ENCODE assay signal across 8 cellular contexts in the genomic region with DNA sequence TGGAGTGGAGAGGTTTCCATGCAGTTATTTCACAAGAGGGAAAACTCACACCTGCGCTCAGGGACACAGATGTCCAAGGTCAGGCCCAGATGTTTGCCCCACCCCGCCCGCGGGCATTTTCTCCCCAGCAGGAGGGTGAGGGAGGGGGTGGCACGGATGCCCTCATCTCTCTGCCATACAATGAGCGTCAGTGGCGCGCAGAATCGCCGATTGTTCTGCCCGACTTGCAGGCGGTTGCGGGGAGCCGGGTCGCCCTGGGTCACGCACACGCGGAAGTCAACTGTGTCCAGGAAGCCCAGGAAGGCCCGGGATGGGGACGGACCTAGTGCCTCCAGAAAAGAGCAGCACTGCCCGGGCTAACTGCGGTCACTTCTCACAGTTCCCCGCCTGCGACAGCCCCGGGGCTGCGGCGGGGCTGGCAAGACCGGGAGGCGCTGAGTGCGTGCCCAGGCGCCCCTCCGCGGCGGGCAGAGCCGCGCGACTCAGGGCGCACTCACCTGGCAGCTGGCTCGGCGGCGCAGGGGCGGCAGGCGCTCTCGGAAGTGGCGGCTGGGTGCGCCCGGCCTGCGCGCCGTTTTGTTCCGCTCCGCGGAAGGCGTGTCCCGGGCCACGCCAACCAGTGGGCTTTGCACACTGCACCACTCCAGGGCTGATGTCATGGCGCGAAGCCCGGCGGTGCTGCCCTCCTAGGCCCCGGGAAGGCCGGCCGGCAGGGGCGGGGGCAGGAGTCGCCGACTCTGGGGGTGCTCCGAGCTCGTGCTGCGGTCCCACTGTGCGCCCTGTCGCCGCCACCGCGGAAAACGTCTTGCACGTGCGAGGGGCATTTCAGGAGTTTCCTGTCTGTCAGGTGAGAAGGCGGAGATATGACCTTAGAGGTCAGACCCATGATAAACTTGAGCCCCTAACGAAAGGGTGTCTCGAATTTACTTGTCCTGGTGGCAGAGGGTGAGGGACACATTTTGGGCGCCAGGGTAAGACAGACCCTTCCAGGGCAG. TPM values are rescaled to one million over a fixed set of nuclear protein-coding genes. Genes with fewer than 3 reads are reported as not detected.
DNase-seq lines count a peak whose midpoint lies in the region; ATAC-seq and TF ChIP-seq lines count a peak whose summit lies in the region.

Gene CSRP1, minus strand, starts transcription at position 551 of the 995 bp plus-strand sequence. CDS start 10,820 bp downstream, outside the sequence.

- peak within 1 kb of the TSS; percentile 68 for H3K4me3 ChIP-seq in endocrine pancreas (ENCODE audit: control insufficient read depth, insufficient read depth, low read length)
- peak within 1 kb of the TSS; percentile 24 for H3K4me3 ChIP-seq in mesodermal cell (ENCODE audit: extremely low read depth, insufficient read depth, low read length, poor library complexity, severe bottlenecking)

- H3K4me1 ChIP-seq in endocrine pancreas (ENCODE audit: control insufficient read depth, insufficient read depth, low read length), result peaks cover 8% of the 10 kb centered on the region
- H3K4me1 ChIP-seq in mesodermal cell (ENCODE audit: control insufficient read depth, insufficient read depth, low read length, poor library complexity, severe bottlenecking), result peaks cover 41% of the 10 kb centered on the region

- peak; percentile 60 to 63 for DNase-seq in AML-193 (lab: John Stamatoyannopoulos, UW)
- DNase-seq in NCI-H748 treated with DMSO at 0.1 percent for 48 hours (lab: John Stamatoyannopoulos, UW), result peak; percentile 12
- DNase-seq in activated CD8-positive, alpha-beta memory T cell treated with anti-CD3 and anti-CD28 coated beads for 24 hours, result peak; percentile 92
- DNase-seq in stimulated activated CD8-positive, alpha-beta memory T cell treated with anti-CD3 and anti-CD28 coated beads, Interleukin-15, amount 100 ng/mL, for 4 hours (ENCODE audit: low read depth in 2 of 2), result peak; percentile 57 to 66

- peak; percentile 95 for TF ChIP-seq POLR2A in GM19099 (IDR thresholded peaks at IDR 0.05; ENCODE audit: extremely low read depth, insufficient read length, low read depth)

- peak within 1 kb of the TSS; percentile 82 for H3K9ac ChIP-seq in endocrine pancreas (ENCODE audit: control insufficient read depth, insufficient read depth, low read length)

- peak; percentile 92 for ATAC-seq in HG03432 (IDR thresholded peaks at IDR 0.05; ENCODE audit: unreplicated experiment)

- no peaks in the 10 kb centered on the region for H3K27me3 ChIP-seq in endocrine pancreas (ENCODE audit: control insufficient read depth, insufficient read depth, low read length)

- 79 to 80% methylated on average over 69 to 80 of the region's 81 CpGs for WGBS in mesodermal cell (ENCODE audit: insufficient coverage in 2 of 2), 2 experiments

- no peaks in the 10 kb centered on the region for H3K9me3 ChIP-seq in endocrine pancreas (ENCODE audit: control insufficient read depth, low read length)
- no peaks in the 10 kb centered on the region for H3K9me3 ChIP-seq in mesodermal cell (ENCODE audit: control insufficient read depth, low read length)

- H3K27ac ChIP-seq in mesodermal cell (ENCODE audit: low read depth, low read length, severe bottlenecking), result peak within 1 kb of the TSS; percentile 54

- H3K36me3 ChIP-seq in endocrine pancreas (ENCODE audit: control insufficient read depth, insufficient read depth, low read length) (peaks cover 2% of the 10 kb centered on the region), mesodermal cell (ENCODE audit: control insufficient read depth, insufficient read depth, low read length) (no peaks in the 10 kb centered on the region)

RNA-seq across cellular contexts. Expression of gene CSRP1, which starts in this region (rescaled TPM):
- 73.2 TPM for polyA plus RNA-seq in mesodermal cell (2013, experiment 1 of 2)
- 56.8 TPM for polyA plus RNA-seq in mesodermal cell (2013, experiment 2 of 2)

Comparison
In these comparisons a context has a peak if more than half of its experiments do, and no peak if none do; other contexts are left out.
1. Peak in every context shown above with its lines: DNase-seq, ATAC-seq, H3K4me3 ChIP-seq and H3K27ac ChIP-seq.
2. DNase-seq: peak in every context shown above with its lines; median percentile 92 in activated CD8-positive, alpha-beta memory T cell treated with anti-CD3 and anti-CD28 coated beads for 24 hours; 62 in AML-193; 62 in stimulated activated CD8-positive, alpha-beta memory T cell treated with anti-CD3 and anti-CD28 coated beads, Interleukin-15, amount 100 ng/mL, for 4 hours; 12 in NCI-H748 treated with DMSO at 0.1 percent for 48 hours.